In the genomic region with DNA sequence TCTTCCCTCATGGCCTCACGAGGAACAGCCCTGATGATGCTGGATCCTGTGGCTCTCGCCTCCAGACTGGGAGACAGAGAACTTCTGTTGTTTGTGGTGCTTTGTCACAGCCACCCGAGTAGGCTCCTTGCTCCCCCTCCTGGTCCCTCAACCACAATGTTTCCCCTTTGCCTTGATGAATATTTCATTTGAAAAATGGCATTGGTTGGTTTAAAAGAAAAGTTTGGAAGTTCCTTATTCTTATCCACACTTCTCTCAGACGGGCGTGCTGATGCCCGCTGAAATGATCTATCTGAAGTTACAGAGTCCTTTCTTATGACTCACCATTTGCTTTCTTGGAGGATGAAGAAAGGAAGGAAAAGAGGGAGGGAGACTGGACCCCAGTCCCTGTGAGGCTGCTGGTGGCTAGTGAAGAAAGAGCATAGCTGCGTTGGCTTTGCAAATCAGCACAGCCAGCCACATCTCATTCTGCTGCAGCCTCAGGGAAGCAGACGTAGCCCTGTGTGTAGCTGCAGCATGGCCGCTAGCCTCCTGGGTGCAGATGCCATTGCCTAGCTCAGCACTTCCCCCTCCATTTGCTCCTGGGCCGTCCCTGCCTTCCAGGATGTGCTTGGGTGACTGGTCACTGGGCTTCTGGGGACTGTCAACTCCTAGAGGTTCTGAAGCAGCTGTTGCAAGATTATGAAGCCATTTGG, we compare ENCODE assay signal across 8 cellular contexts.
DNase-seq lines count a peak whose midpoint lies in the region; ATAC-seq and TF ChIP-seq lines count a peak whose summit lies in the region.

No MANE protein-coding gene starts in this region.

- H3K9ac ChIP-seq in adipocyte (ENCODE audit: low read length), result no peak overlapping the region

- no peak for ATAC-seq in GM21423 (IDR thresholded peaks at IDR 0.05; ENCODE audit: unreplicated experiment)

- CTCF ChIA-PET in AG04449 (lab: Yijun Ruan, JAX), result interaction anchor here (0.8 to 1.4 kb wide), 4 partner anchors 11 to 332 kb away, joined by 3 to 4 read pairs (median 4); no protein-coding TSS in a partner anchor

- H3K27me3 ChIP-seq in SJSA1 (replicated peaks), result no peaks in the 10 kb centered on the region
- H3K27me3 ChIP-seq in adipocyte (replicated peaks; ENCODE audit: control insufficient read depth, insufficient read depth, low read length), result peaks cover 7% of the 10 kb centered on the region

- H3K9me3 ChIP-seq in SJSA1 (replicated peaks) (no peaks in the 10 kb centered on the region), adipocyte (ENCODE audit: control insufficient read depth, low read length) (peaks cover 6% of the 10 kb centered on the region)

- DNase-seq in AG04449 (ENCODE audit: low read depth, low spot score) (no peak), GM19240 (ENCODE audit: insufficient read length, low spot score) (peak; percentile 20), SJSA1 (ENCODE audit: low read depth in 1 of 2, low spot score in 2 of 2) (peak; percentile 73 to 93), adipocyte (ENCODE audit: low read depth) (peak; percentile 52), hepatic stellate cell (ENCODE audit: low spot score) (peak; percentile 46), GOT3 (lab: John Stamatoyannopoulos, UW) (no peak)
- DNase-seq in stimulated activated CD4-positive, alpha-beta T cell treated with anti-CD3 and anti-CD28 coated beads, Interleukin-15, amount 100 ng/mL, for 24 hours, result peak; percentile 54

- H3K27ac ChIP-seq in SJSA1, result peak overlapping the region; percentile 75

- TF ChIP-seq CTCF in AG04449 (IDR thresholded peaks at IDR 0.05; ENCODE audit: insufficient read depth, low read length, missing control alignments), result peak; percentile 34

- POLR2A ChIA-PET in AG04449 (lab: Yijun Ruan, JAX), result no interaction called here

- H3K4me3 ChIP-seq in AG04449 (ENCODE audit: low read depth, low read length), result no peak overlapping the region
- no peak overlapping the region for H3K4me3 ChIP-seq in SJSA1
- H3K4me3 ChIP-seq in adipocyte (ENCODE audit: low read length), result no peak overlapping the region

- H3K4me1 ChIP-seq in SJSA1 (replicated peaks) (peaks cover 56% of the 10 kb centered on the region), adipocyte (ENCODE audit: control insufficient read depth, insufficient read depth, low read length) (peaks cover 5% of the 10 kb centered on the region)

- H3K36me3 ChIP-seq in SJSA1, result no peaks in the 10 kb centered on the region
- no peaks in the 10 kb centered on the region for H3K36me3 ChIP-seq in adipocyte (ENCODE audit: control insufficient read depth, insufficient read depth, low read length, severe bottlenecking)

Comparison
In these comparisons a context has a peak if more than half of its experiments do, and no peak if none do; other contexts are left out.
1. DNase-seq: peak in GM19240 (single experiment), SJSA1 (2 of 2), adipocyte (single experiment), hepatic stellate cell (single experiment) and stimulated activated CD4-positive, alpha-beta T cell treated with anti-CD3 and anti-CD28 coated beads, Interleukin-15, amount 100 ng/mL, for 24 hours (single experiment); none in AG04449 (single experiment) and GOT3 (single experiment).